ENCODE assay signal across 18 cellular contexts in genomic region chr20:57155415-57155814, GRCh38.
DNase-seq lines count a peak whose midpoint lies in the region; ATAC-seq, FAIRE-seq and TF ChIP-seq lines count a peak whose summit lies in the region.
"Had no signal": no experiment of that assay in that cellular context is flagged by ENCODE, and none has a peak within 500 bp of the region (broad histone marks: within the 10 kb centered on the region; RNA-seq: fewer than 3 reads in every experiment).

No MANE protein-coding gene starts in this region.

- WGBS in right lobe of liver (ENCODE audit: insufficient coverage, low coverage, low lambda C conversion rate, missing lambda C conversion rate): 10% methylated on average over 3 of the region's 8 CpGs
- 24% methylated on average over 8 of the region's 8 CpGs for WGBS in HepG2 (ENCODE audit: low lambda C conversion rate)
- 79% methylated on average over 8 of the region's 8 CpGs for WGBS in hepatocyte (ENCODE audit: low lambda C conversion rate, missing lambda C conversion rate)
- WGBS in spleen, 5 donors: 72 to 86% (median 73%) methylated on average over 8 of the region's 8 CpGs

- H3K9me2 ChIP-seq in hepatocyte (replicated peaks; ENCODE audit: insufficient read depth): no peaks in the 10 kb centered on the region

- no peak for TF ChIP-seq RAD21 in HepG2 (CRISPR knock-in tag; IDR thresholded peaks at IDR 0.05)

- no peak overlapping the region for H3K4me3 ChIP-seq in right lobe of liver
- no peak overlapping the region for H3K4me3 ChIP-seq in HepG2 (replicated peaks in 1 of 3; ENCODE audit: insufficient read depth in 1 of 3, low read depth in 2 of 3, low read length in 3 of 3)
- no peak overlapping the region for H3K4me3 ChIP-seq in hepatocyte
- H3K4me3 ChIP-seq in spleen: no peak overlapping the region
- H3K4me3 ChIP-seq: GM23338, HAP-1 had no signal

- H3K4me1 ChIP-seq in right lobe of liver: no peaks in the 10 kb centered on the region
- H3K4me1 ChIP-seq in HepG2 (ENCODE audit: insufficient read depth, low read length): no peaks in the 10 kb centered on the region
- no peaks in the 10 kb centered on the region for H3K4me1 ChIP-seq in hepatocyte (ENCODE audit: insufficient read depth)
- peaks cover 0 to 13% (median 2%) of the 10 kb centered on the region in 6 donors for H3K4me1 ChIP-seq in spleen
- H3K4me1 ChIP-seq: HAP-1 had no signal

- H2AFZ ChIP-seq in HepG2 (ENCODE audit: low read length) (no peak overlapping the region), hepatocyte (no peak overlapping the region)
- H2AFZ ChIP-seq: GM23338 had no signal

- CTCF ChIA-PET in HepG2 (lab: Yijun Ruan, JAX; ENCODE audit: low intra/inter-chr PET ratio, low total read pairs): no interaction called here

- ATAC-seq in right lobe of liver: peak; percentile 20 to 49 (median 44)
- ATAC-seq in HepG2: no peak
- ATAC-seq: GM23338 had no signal

- TF ChIP-seq CTCF in right lobe of liver (IDR thresholded peaks at IDR 0.05) (no peak), HepG2 (CRISPR knock-in tag; IDR thresholded peaks at IDR 0.05) (no peak), hepatocyte (IDR thresholded peaks at IDR 0.05; ENCODE audit: poor library complexity) (no peak), spleen (IDR thresholded peaks at IDR 0.05 in 8 of 11, conservative IDR thresholded peaks at IDR 0.05 in 3 of 11) (no peak)

- POLR2A ChIA-PET in HepG2 (lab: Yijun Ruan, JAX): no interaction called here

- H3K9me3 ChIP-seq in right lobe of liver (no peaks in the 10 kb centered on the region), HepG2 (ENCODE audit: low read length) (no peaks in the 10 kb centered on the region), hepatocyte (ENCODE audit: low read depth) (no peaks in the 10 kb centered on the region), spleen (peaks cover 0 to 10% (median 0%) of the 10 kb centered on the region in 8 donors)
- H3K9me3 ChIP-seq: HAP-1 had no signal

- no TSS peak for BruUV-seq in HepG2 (replicated peaks; lab: Mats Ljungman, UMichigan)

- no peak overlapping the region for H3K9ac ChIP-seq in HepG2 (ENCODE audit: insufficient read depth, low read depth, low read length)

- H3K27me3 ChIP-seq in right lobe of liver: no peaks in the 10 kb centered on the region
- peaks cover 3 to 14% of the 10 kb centered on the region in 2 experiments; a peak in 3 of 5 replicates for H3K27me3 ChIP-seq in HepG2 (ENCODE audit: control insufficient read depth in 1 of 2, insufficient read depth in 2 of 2, low read length in 2 of 2)
- H3K27me3 ChIP-seq in hepatocyte: no peaks in the 10 kb centered on the region
- H3K27me3 ChIP-seq in spleen (replicated peaks in 1 of 7): no peaks in the 10 kb centered on the region

- no peak for FAIRE-seq in HepG2 (lab: Jason Lieb, UNC)
- FAIRE-seq: GM12891, GM18507, H54 had no signal

- in situ Hi-C loops in HepG2 (cut with HindIII; ENCODE audit: extremely low pct_ligation_motif_present, low pct_unique_long_range_greater_than_20kb): no loop called here

- H4K20me1 ChIP-seq in HepG2 (ENCODE audit: insufficient read depth, low read length) (no peaks in the 10 kb centered on the region), hepatocyte (ENCODE audit: insufficient read depth, poor library complexity, severe bottlenecking) (no peaks in the 10 kb centered on the region)

- no peak for DNase-seq in right lobe of liver
- no peak for DNase-seq in HepG2 (ENCODE audit: low spot score)
- no peak for DNase-seq in hepatocyte (ENCODE audit: low spot score)
- peak; percentile 31 for DNase-seq in spleen
- DNase-seq in T-helper 2 cell: no peak
- no peak for DNase-seq in activated CD4-positive, alpha-beta T cell treated with anti-CD3 and anti-CD28 coated beads for 48 hours
- DNase-seq: C1 segment of cervical spinal cord, Calu3, COR-L47, DMS53, DMS79 treated with DMSO at 0.1 percent for 48 hours, GF-D8, HFFc6 had no signal

- intact Hi-C loops in right lobe of liver (cut with DNase I) (no loop called here), HepG2 (cut with micrococcal nuclease; ENCODE audit: unreplicated experiment) (no loop called here), spleen (cut with DNase I; ENCODE audit: low total_unique reads) (no loop called here)

- no peaks in the 10 kb centered on the region for H3K36me3 ChIP-seq in right lobe of liver
- no peaks in the 10 kb centered on the region for H3K36me3 ChIP-seq in HepG2 (replicated peaks in 1 of 2; ENCODE audit: control insufficient read depth in 1 of 2, insufficient read depth in 2 of 2, low read length in 2 of 2)
- H3K36me3 ChIP-seq in hepatocyte (replicated peaks; ENCODE audit: insufficient read depth, low read depth): no peaks in the 10 kb centered on the region
- H3K36me3 ChIP-seq in spleen: no peaks in the 10 kb centered on the region
- H3K36me3 ChIP-seq: HAP-1 had no signal

- H3K4me2 ChIP-seq in HepG2 (ENCODE audit: low read depth, low read length) (no peak overlapping the region), hepatocyte (no peak overlapping the region)
- H3K4me2 ChIP-seq: GM23338 had no signal

- no peaks in the 10 kb centered on the region for H3K79me2 ChIP-seq in HepG2 (ENCODE audit: insufficient read depth, low read length)
- H3K79me2 ChIP-seq in hepatocyte: no peaks in the 10 kb centered on the region

- TF ChIP-seq POLR2A in right lobe of liver (IDR thresholded peaks at IDR 0.05) (no peak), HepG2 (IDR thresholded peaks at IDR 0.05; ENCODE audit: insufficient read depth in 1 of 2, low read depth in 2 of 2, low read length in 2 of 2) (no peak), spleen (IDR thresholded peaks at IDR 0.05) (no peak)

- TF ChIP-seq EP300 in HepG2 (IDR thresholded peaks at IDR 0.05; ENCODE audit: low read depth in 2 of 2, low read length in 2 of 2): no peak
- no peak for TF ChIP-seq EP300 in HepG2 (CRISPR knock-in tag; IDR thresholded peaks at IDR 0.05; ENCODE audit: borderline replicate concordance)

- H3K27ac ChIP-seq in right lobe of liver (no peak overlapping the region), HepG2 (ENCODE audit: extremely low read length, insufficient read depth, low read length) (no peak overlapping the region), hepatocyte (peak overlapping the region; percentile 18), spleen (no peak overlapping the region)

TF ChIP-seq in HepG2, 621 proteins besides CTCF, POLR2A, EP300 and RAD21 (continues in another document):
- no peak for TF ChIP-seq EED (CRISPR knock-in tag; IDR thresholded peaks at IDR 0.05)
- TF ChIP-seq NKX3-1 (CRISPR knock-in tag; IDR thresholded peaks at IDR 0.05): no peak
- TF ChIP-seq ZBTB25 (CRISPR knock-in tag; IDR thresholded peaks at IDR 0.05): no peak
- no peak for TF ChIP-seq NCOA5 (CRISPR knock-in tag; IDR thresholded peaks at IDR 0.05)
- TF ChIP-seq AKNA (CRISPR knock-in tag; IDR thresholded peaks at IDR 0.05; ENCODE audit: borderline replicate concordance): no peak
- no peak for TF ChIP-seq SALL1 (CRISPR knock-in tag; IDR thresholded peaks at IDR 0.05)
